ENCODE assay signal across 12 cellular contexts in the genomic region with DNA sequence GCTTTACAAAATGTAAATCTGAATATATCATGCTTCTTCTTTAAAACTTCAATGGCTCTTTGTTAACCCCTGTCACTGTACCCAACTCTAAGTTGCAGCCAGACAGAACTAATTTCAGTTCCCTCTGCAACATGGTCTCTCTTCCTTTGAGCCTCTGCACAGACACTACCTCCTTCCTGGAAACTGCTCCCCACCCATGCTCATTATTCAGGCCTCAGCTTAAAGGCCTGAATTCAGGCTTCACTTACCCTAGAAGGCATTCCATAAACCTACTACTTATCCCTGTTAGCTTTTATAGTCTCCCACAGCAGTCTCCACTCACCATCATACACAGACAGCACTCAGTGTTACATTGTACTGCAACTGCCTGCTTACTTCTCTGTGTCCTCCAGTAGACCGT. TPM values are rescaled to one million over a fixed set of nuclear protein-coding genes. Genes with fewer than 3 reads are reported as not detected.
DNase-seq lines count a peak whose midpoint lies in the region; ATAC-seq and TF ChIP-seq lines count a peak whose summit lies in the region.
"Had no signal": no experiment of that assay in that cellular context is flagged by ENCODE, and none has a peak within 500 bp of the region (broad histone marks: within the 10 kb centered on the region; RNA-seq: fewer than 3 reads in every experiment).

No MANE protein-coding gene starts in this region.

- no peak overlapping the region for H3K4me3 ChIP-seq in mesendoderm (ENCODE audit: low read length)
- H3K4me3 ChIP-seq in MG63 = no peak overlapping the region
- H3K4me3 ChIP-seq: mucosa of descending colon had no signal

- H3K36me3 ChIP-seq in mesendoderm (ENCODE audit: control insufficient read depth, insufficient read depth, low read length) = no peaks in the 10 kb centered on the region
- H3K36me3 ChIP-seq in MG63 = no peaks in the 10 kb centered on the region

- ATAC-seq in GM18508 (IDR thresholded peaks at IDR 0.05; ENCODE audit: insufficient read depth, unreplicated experiment) (peak; percentile 26), GM21576 (IDR thresholded peaks at IDR 0.05; ENCODE audit: unreplicated experiment) (peak; percentile 39), HG03432 (IDR thresholded peaks at IDR 0.05; ENCODE audit: unreplicated experiment) (peak; percentile 27)
- ATAC-seq: mucosa of descending colon had no signal

- no peak overlapping the region for H3K23ac ChIP-seq in mesendoderm (ENCODE audit: low read length)

- H3K79me2 ChIP-seq in mesendoderm (ENCODE audit: control insufficient read depth, insufficient read depth, low read length) = peaks cover 4% of the 10 kb centered on the region

- H2BK5ac ChIP-seq in mesendoderm (ENCODE audit: low read length) = no peak overlapping the region

- H3K79me1 ChIP-seq in mesendoderm (ENCODE audit: low read length) = peaks cover 1% of the 10 kb centered on the region

- peak overlapping the region; percentile 44 for H3K56ac ChIP-seq in mesendoderm (ENCODE audit: low read length)

- H3K27ac ChIP-seq in mesendoderm (ENCODE audit: low read depth, low read length) (no peak overlapping the region), RWPE1 (no peak overlapping the region)
- H3K27ac ChIP-seq: KMS-11 had no signal

- H2BK120ac ChIP-seq in mesendoderm (ENCODE audit: low read depth, low read length) = no peak overlapping the region

- WGBS in mesendoderm (ENCODE audit: extremely low coverage, insufficient coverage, low lambda C conversion rate) = no CpG with 5 or more reads among the region's 1 CpG

- H2AK5ac ChIP-seq in mesendoderm (ENCODE audit: low read length) = no peak overlapping the region

- H4K5ac ChIP-seq in mesendoderm (ENCODE audit: low read length) = no peak overlapping the region

- H3K9ac ChIP-seq in mesendoderm (ENCODE audit: low read length) = no peak overlapping the region
- H3K9ac ChIP-seq: KMS-11 had no signal

- no peak overlapping the region for H3K18ac ChIP-seq in mesendoderm (ENCODE audit: low read length)

- H3K4me2 ChIP-seq in mesendoderm (ENCODE audit: low read length) = no peak overlapping the region
- H3K4me2 ChIP-seq: KMS-11 had no signal

- H2BK15ac ChIP-seq in mesendoderm (replicated peaks; ENCODE audit: low read depth) = no peak overlapping the region

- DNase-seq in mesendoderm (no peak), MG63 (no peak), SHP77 treated with DMSO at 0.1 percent for 48 hours (lab: John Stamatoyannopoulos, UW) (no peak), DMS 273 (lab: John Stamatoyannopoulos, UW; ENCODE audit: unreplicated experiment) (no peak), RWPE1 (ENCODE audit: low spot score) (no peak)
- DNase-seq: activated T-cell treated with anti-CD3 and anti-CD28 coated beads, Interleukin-2, amount 50 U/mL, for 24 hours; hypothalamus; mucosa of descending colon had no signal

- TF ChIP-seq CTCF in RWPE1 (conservative IDR thresholded peaks at IDR 0.05; ENCODE audit: low read depth) = no peak

- H3K27me3 ChIP-seq in mesendoderm (ENCODE audit: insufficient read depth, low read length, poor library complexity) = no peaks in the 10 kb centered on the region
- H3K27me3 ChIP-seq in MG63 = no peaks in the 10 kb centered on the region

- H3K9me3 ChIP-seq in MG63 = no peaks in the 10 kb centered on the region
- H3K9me3 ChIP-seq: mucosa of descending colon had no signal

- no peak overlapping the region for H4K8ac ChIP-seq in mesendoderm (ENCODE audit: low read depth, low read length)

- H3K4ac ChIP-seq in mesendoderm (ENCODE audit: low read depth, low read length) = no peak overlapping the region

- POLR2A ChIA-PET in RWPE1 (lab: Yijun Ruan, JAX; ENCODE audit: low non-redundant PET) = no interaction called here

- CTCF ChIA-PET in RWPE1 (lab: Yijun Ruan, JAX) = no interaction called here

- no peaks in the 10 kb centered on the region for H3K4me1 ChIP-seq in mesendoderm (ENCODE audit: control insufficient read depth, low read depth, low read length)

RNA-seq across cellular contexts. Expression of a gene that starts 2.6 kb away (rescaled TPM):
- polyA plus RNA-seq in mesendoderm (2013, experiment 1 of 2) = 6.8 TPM
- 7.0 TPM for polyA plus RNA-seq in mesendoderm (2013, experiment 2 of 2)
- 26.7 and 47.5 TPM in 2 replicates for total RNA-seq in MG63 (2014; rRNA removed; shearing (Covaris generic); ENCODE audit: low replicate concordance)
